Comparison of ENCODE assay signal across 1 cellular context in the genomic region with DNA sequence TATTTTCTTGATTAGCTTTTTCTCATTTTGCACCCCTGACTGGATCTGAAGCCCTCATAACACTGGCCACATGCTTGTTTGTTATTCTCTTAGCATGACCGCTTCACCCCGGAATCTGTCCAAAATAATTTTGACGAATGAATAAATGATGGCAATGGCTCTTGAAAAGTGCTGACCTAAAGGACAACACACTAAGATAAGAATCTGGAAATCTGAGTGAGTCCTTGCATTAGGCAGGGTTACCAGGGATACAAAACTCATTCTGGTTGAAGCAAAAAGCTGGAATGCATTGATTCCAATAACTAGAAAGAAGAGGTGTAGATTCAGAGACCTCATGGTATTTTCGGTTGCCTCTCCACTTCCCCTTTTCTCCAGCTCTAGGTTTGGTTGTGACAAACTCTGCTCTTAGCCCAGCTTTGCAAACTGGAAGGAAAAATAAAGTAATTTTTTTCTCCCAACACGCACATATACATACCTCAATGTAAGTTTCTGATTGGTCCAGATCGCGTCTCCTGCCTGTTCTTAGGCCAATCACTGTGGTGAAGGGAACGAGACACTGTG.
TF ChIP-seq lines count a peak whose summit lies in the region.

No MANE protein-coding gene starts in this region.

TF ChIP-seq in GM12878, 131 proteins besides CTCF, POLR2A, EP300 and RAD21 (continued from another document):
- TF ChIP-seq, protein P1, sequence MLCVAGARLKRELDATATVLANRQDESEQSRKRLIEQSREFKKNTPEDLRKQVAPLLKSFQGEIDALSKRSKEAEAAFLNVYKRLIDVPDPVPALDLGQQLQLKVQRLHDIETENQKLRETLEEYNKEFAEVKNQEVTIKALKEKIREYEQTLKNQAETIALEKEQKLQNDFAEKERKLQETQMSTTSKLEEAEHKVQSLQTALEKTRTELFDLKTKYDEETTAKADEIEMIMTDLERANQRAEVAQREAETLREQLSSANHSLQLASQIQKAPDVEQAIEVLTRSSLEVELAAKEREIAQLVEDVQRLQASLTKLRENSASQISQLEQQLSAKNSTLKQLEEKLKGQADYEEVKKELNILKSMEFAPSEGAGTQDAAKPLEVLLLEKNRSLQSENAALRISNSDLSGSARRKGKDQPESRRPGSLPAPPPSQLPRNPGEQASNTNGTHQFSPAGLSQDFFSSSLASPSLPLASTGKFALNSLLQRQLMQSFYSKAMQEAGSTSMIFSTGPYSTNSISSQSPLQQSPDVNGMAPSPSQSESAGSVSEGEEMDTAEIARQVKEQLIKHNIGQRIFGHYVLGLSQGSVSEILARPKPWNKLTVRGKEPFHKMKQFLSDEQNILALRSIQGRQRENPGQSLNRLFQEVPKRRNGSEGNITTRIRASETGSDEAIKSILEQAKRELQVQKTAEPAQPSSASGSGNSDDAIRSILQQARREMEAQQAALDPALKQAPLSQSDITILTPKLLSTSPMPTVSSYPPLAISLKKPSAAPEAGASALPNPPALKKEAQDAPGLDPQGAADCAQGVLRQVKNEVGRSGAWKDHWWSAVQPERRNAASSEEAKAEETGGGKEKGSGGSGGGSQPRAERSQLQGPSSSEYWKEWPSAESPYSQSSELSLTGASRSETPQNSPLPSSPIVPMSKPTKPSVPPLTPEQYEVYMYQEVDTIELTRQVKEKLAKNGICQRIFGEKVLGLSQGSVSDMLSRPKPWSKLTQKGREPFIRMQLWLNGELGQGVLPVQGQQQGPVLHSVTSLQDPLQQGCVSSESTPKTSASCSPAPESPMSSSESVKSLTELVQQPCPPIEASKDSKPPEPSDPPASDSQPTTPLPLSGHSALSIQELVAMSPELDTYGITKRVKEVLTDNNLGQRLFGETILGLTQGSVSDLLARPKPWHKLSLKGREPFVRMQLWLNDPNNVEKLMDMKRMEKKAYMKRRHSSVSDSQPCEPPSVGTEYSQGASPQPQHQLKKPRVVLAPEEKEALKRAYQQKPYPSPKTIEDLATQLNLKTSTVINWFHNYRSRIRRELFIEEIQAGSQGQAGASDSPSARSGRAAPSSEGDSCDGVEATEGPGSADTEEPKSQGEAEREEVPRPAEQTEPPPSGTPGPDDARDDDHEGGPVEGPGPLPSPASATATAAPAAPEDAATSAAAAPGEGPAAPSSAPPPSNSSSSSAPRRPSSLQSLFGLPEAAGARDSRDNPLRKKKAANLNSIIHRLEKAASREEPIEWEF (IDR thresholded peaks at IDR 0.05; ENCODE audit: insufficient replicate concordance, low read depth, low read length), result no peak
- TF ChIP-seq SPI1 (IDR thresholded peaks at IDR 0.05; ENCODE audit: borderline replicate concordance, insufficient read depth, low read depth, low read length) (peak; percentile 97), IKZF2 (IDR thresholded peaks at IDR 0.05) (peak; percentile 31 to 32; a peak in 1 of 4 replicates), TCF3 (IDR thresholded peaks at IDR 0.05; ENCODE audit: borderline replicate concordance, insufficient read depth, low read depth, low read length) (no peak), RELA (IDR thresholded peaks at IDR 0.05; ENCODE audit: borderline replicate concordance, partially characterized antibody) (no peak), SP1 (IDR thresholded peaks at IDR 0.05; ENCODE audit: low read depth, low read length) (peak; percentile 78), POLR2AphosphoS5 (IDR thresholded peaks at IDR 0.05; ENCODE audit: low read length) (no peak), BRCA1 (IDR thresholded peaks at IDR 0.05; ENCODE audit: low read depth, low read length) (no peak), IKZF1 (conservative IDR thresholded peaks at IDR 0.05) (0 out of 2 replicates have a peak, but pooled peaks have one; percentile 42), SREBF2 (IDR thresholded peaks at IDR 0.05; ENCODE audit: low read length) (no peak), SUZ12 (IDR thresholded peaks at IDR 0.05; ENCODE audit: unreplicated experiment) (no peak), ETV6 (conservative IDR thresholded peaks at IDR 0.05 in 1 of 2, IDR thresholded peaks at IDR 0.05 in 1 of 2; ENCODE audit: borderline replicate concordance in 1 of 2, low read depth in 1 of 2) (no peak), HDGF (IDR thresholded peaks at IDR 0.05) (no peak), SIX5 (IDR thresholded peaks at IDR 0.05; ENCODE audit: low read depth, low read length, severe bottlenecking) (no peak)
- TF ChIP-seq, protein P2, sequence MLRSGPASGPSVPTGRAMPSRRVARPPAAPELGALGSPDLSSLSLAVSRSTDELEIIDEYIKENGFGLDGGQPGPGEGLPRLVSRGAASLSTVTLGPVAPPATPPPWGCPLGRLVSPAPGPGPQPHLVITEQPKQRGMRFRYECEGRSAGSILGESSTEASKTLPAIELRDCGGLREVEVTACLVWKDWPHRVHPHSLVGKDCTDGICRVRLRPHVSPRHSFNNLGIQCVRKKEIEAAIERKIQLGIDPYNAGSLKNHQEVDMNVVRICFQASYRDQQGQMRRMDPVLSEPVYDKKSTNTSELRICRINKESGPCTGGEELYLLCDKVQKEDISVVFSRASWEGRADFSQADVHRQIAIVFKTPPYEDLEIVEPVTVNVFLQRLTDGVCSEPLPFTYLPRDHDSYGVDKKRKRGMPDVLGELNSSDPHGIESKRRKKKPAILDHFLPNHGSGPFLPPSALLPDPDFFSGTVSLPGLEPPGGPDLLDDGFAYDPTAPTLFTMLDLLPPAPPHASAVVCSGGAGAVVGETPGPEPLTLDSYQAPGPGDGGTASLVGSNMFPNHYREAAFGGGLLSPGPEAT (IDR thresholded peaks at IDR 0.05; ENCODE audit: low read depth), result no peak
- TF ChIP-seq, protein P3, sequence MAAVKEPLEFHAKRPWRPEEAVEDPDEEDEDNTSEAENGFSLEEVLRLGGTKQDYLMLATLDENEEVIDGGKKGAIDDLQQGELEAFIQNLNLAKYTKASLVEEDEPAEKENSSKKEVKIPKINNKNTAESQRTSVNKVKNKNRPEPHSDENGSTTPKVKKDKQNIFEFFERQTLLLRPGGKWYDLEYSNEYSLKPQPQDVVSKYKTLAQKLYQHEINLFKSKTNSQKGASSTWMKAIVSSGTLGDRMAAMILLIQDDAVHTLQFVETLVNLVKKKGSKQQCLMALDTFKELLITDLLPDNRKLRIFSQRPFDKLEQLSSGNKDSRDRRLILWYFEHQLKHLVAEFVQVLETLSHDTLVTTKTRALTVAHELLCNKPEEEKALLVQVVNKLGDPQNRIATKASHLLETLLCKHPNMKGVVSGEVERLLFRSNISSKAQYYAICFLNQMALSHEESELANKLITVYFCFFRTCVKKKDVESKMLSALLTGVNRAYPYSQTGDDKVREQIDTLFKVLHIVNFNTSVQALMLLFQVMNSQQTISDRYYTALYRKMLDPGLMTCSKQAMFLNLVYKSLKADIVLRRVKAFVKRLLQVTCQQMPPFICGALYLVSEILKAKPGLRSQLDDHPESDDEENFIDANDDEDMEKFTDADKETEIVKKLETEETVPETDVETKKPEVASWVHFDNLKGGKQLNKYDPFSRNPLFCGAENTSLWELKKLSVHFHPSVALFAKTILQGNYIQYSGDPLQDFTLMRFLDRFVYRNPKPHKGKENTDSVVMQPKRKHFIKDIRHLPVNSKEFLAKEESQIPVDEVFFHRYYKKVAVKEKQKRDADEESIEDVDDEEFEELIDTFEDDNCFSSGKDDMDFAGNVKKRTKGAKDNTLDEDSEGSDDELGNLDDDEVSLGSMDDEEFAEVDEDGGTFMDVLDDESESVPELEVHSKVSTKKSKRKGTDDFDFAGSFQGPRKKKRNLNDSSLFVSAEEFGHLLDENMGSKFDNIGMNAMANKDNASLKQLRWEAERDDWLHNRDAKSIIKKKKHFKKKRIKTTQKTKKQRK (IDR thresholded peaks at IDR 0.05; ENCODE audit: low read depth, low read length), result no peak
- TF ChIP-seq, protein P4, sequence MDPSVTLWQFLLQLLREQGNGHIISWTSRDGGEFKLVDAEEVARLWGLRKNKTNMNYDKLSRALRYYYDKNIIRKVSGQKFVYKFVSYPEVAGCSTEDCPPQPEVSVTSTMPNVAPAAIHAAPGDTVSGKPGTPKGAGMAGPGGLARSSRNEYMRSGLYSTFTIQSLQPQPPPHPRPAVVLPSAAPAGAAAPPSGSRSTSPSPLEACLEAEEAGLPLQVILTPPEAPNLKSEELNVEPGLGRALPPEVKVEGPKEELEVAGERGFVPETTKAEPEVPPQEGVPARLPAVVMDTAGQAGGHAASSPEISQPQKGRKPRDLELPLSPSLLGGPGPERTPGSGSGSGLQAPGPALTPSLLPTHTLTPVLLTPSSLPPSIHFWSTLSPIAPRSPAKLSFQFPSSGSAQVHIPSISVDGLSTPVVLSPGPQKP (IDR thresholded peaks at IDR 0.05; ENCODE audit: low read depth, low read length), result no peak
- TF ChIP-seq, protein P5, sequence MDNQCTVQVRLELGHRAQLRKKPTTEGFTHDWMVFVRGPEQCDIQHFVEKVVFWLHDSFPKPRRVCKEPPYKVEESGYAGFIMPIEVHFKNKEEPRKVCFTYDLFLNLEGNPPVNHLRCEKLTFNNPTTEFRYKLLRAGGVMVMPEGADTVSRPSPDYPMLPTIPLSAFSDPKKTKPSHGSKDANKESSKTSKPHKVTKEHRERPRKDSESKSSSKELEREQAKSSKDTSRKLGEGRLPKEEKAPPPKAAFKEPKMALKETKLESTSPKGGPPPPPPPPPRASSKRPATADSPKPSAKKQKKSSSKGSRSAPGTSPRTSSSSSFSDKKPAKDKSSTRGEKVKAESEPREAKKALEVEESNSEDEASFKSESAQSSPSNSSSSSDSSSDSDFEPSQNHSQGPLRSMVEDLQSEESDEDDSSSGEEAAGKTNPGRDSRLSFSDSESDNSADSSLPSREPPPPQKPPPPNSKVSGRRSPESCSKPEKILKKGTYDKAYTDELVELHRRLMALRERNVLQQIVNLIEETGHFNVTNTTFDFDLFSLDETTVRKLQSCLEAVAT (IDR thresholded peaks at IDR 0.05), result no peak
- TF ChIP-seq, protein P6, sequence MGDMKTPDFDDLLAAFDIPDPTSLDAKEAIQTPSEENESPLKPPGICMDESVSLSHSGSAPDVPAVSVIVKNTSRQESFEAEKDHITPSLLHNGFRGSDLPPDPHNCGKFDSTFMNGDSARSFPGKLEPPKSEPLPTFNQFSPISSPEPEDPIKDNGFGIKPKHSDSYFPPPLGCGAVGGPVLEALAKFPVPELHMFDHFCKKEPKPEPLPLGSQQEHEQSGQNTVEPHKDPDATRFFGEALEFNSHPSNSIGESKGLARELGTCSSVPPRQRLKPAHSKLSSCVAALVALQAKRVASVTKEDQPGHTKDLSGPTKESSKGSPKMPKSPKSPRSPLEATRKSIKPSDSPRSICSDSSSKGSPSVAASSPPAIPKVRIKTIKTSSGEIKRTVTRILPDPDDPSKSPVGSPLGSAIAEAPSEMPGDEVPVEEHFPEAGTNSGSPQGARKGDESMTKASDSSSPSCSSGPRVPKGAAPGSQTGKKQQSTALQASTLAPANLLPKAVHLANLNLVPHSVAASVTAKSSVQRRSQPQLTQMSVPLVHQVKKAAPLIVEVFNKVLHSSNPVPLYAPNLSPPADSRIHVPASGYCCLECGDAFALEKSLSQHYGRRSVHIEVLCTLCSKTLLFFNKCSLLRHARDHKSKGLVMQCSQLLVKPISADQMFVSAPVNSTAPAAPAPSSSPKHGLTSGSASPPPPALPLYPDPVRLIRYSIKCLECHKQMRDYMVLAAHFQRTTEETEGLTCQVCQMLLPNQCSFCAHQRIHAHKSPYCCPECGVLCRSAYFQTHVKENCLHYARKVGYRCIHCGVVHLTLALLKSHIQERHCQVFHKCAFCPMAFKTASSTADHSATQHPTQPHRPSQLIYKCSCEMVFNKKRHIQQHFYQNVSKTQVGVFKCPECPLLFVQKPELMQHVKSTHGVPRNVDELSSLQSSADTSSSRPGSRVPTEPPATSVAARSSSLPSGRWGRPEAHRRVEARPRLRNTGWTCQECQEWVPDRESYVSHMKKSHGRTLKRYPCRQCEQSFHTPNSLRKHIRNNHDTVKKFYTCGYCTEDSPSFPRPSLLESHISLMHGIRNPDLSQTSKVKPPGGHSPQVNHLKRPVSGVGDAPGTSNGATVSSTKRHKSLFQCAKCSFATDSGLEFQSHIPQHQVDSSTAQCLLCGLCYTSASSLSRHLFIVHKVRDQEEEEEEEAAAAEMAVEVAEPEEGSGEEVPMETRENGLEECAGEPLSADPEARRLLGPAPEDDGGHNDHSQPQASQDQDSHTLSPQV (IDR thresholded peaks at IDR 0.05), result no peak
TF ChIP-seq in GM12878: peak in this region for 4.
